Comparison of ENCODE assay signal across 7 cellular contexts in the genomic region with DNA sequence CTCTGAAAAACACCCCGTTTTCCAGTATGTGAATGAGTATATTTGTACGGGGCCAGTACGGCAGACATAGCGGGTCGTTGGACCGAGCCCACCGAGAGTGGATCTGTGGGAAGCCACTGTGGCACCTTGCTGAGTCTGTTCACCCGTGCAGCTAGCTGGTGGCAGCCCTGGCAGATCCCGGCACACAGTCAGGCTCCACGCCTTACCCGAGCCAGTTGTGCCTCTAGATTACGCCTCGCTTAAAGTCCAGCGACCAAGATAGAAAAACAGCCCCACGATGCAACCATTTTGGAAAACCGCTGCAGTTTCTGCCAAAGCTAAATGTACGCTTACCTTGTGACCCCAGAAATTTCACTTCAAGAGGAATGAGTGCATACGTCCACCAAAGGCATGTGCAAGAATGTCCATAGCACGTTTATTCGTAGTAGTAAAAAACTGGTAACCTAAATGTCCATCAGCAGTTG.
A peak's percentile ranks its signal among the peaks of the same experiment; 100 is the strongest.
DNase-seq lines count a peak whose midpoint lies in the region; ATAC-seq lines count a peak whose summit lies in the region.

No MANE protein-coding gene starts in this region.

- no peaks in the 10 kb centered on the region for H3K27me3 ChIP-seq in iPS-20b (ENCODE audit: insufficient read depth, low read length)

- peaks cover 7% of the 10 kb centered on the region for H3K27me3 Mint-ChIP-seq in stimulated activated naive CD8-positive, alpha-beta T cell treated with anti-CD3 and anti-CD28 coated beads, Interleukin-15, amount 100 ng/mL, for 72 hours

- H3K4me3 Mint-ChIP-seq in stimulated activated naive CD8-positive, alpha-beta T cell treated with anti-CD3 and anti-CD28 coated beads, Interleukin-15, amount 100 ng/mL, for 72 hours, result peak overlapping the region; percentile 92 to 97

- H3K27ac ChIP-seq in angular gyrus (ENCODE audit: low read depth, low read length) (peak overlapping the region; percentile 81), iPS-20b (ENCODE audit: low read length) (peak overlapping the region; percentile 73)

- H3K27ac Mint-ChIP-seq in stimulated activated naive CD8-positive, alpha-beta T cell treated with anti-CD3 and anti-CD28 coated beads, Interleukin-15, amount 100 ng/mL, for 72 hours, result peak overlapping the region; percentile 99 to 100

- no peaks in the 10 kb centered on the region for H3K9me3 ChIP-seq in iPS-20b (ENCODE audit: insufficient read depth, low read depth, low read length)

- ATAC-seq in GM18858 (IDR thresholded peaks at IDR 0.05; ENCODE audit: unreplicated experiment) (peak; percentile 31), HG03432 (IDR thresholded peaks at IDR 0.05; ENCODE audit: unreplicated experiment) (peak; percentile 39)
- ATAC-seq in stimulated activated naive CD8-positive, alpha-beta T cell treated with anti-CD3 and anti-CD28 coated beads, Interleukin-15, amount 100 ng/mL, for 72 hours, result no peak

- H3K9ac ChIP-seq in iPS-20b (ENCODE audit: low read depth, low read length), result peak overlapping the region; percentile 92

- H3K4me1 ChIP-seq in iPS-20b (ENCODE audit: insufficient read depth, low read length), result peaks cover 10% of the 10 kb centered on the region; the same call in 1 of the 2 replicates

- H3K9me3 Mint-ChIP-seq in stimulated activated naive CD8-positive, alpha-beta T cell treated with anti-CD3 and anti-CD28 coated beads, Interleukin-15, amount 100 ng/mL, for 72 hours, result no peaks in the 10 kb centered on the region

- DNase-seq in stimulated activated naive CD8-positive, alpha-beta T cell treated with anti-CD3 and anti-CD28 coated beads, Interleukin-15, amount 100 ng/mL, for 72 hours, result no peak
- no peak for DNase-seq in NCI-H2081 (lab: John Stamatoyannopoulos, UW)
- no peak for DNase-seq in medulla oblongata (ENCODE audit: extremely low spot score)

- peaks cover 45% of the 10 kb centered on the region for H3K4me1 Mint-ChIP-seq in stimulated activated naive CD8-positive, alpha-beta T cell treated with anti-CD3 and anti-CD28 coated beads, Interleukin-15, amount 100 ng/mL, for 72 hours

- H3K4me3 ChIP-seq in iPS-20b (ENCODE audit: low read length), result peak overlapping the region; percentile 94

- no peaks in the 10 kb centered on the region for H3K36me3 ChIP-seq in iPS-20b (ENCODE audit: insufficient read depth, low read depth, low read length)
